1 cellular context compared by ENCODE assay signal in genomic region chrX:134459683-134460004, GRCh38.
TF ChIP-seq lines count a peak whose summit lies in the region.

No MANE protein-coding gene starts in this region.

TF ChIP-seq in HepG2, 621 proteins besides CTCF, POLR2A, EP300 and RAD21 (continued from another document):
- TF ChIP-seq ZBTB14 (CRISPR knock-in tag; IDR thresholded peaks at IDR 0.05): no peak
- TF ChIP-seq PAF1 (CRISPR knock-in tag; IDR thresholded peaks at IDR 0.05): no peak
- TF ChIP-seq, protein P1, sequence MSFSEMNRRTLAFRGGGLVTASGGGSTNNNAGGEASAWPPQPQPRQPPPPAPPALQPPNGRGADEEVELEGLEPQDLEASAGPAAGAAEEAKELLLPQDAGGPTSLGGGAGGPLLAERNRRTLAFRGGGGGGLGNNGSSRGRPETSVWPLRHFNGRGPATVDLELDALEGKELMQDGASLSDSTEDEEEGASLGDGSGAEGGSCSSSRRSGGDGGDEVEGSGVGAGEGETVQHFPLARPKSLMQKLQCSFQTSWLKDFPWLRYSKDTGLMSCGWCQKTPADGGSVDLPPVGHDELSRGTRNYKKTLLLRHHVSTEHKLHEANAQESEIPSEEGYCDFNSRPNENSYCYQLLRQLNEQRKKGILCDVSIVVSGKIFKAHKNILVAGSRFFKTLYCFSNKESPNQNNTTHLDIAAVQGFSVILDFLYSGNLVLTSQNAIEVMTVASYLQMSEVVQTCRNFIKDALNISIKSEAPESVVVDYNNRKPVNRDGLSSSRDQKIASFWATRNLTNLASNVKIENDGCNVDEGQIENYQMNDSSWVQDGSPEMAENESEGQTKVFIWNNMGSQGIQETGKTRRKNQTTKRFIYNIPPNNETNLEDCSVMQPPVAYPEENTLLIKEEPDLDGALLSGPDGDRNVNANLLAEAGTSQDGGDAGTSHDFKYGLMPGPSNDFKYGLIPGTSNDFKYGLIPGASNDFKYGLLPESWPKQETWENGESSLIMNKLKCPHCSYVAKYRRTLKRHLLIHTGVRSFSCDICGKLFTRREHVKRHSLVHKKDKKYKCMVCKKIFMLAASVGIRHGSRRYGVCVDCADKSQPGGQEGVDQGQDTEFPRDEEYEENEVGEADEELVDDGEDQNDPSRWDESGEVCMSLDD (CRISPR knock-in tag; IDR thresholded peaks at IDR 0.05; ENCODE audit: borderline replicate concordance): no peak
